8 cellular contexts compared by ENCODE assay signal in the genomic region with DNA sequence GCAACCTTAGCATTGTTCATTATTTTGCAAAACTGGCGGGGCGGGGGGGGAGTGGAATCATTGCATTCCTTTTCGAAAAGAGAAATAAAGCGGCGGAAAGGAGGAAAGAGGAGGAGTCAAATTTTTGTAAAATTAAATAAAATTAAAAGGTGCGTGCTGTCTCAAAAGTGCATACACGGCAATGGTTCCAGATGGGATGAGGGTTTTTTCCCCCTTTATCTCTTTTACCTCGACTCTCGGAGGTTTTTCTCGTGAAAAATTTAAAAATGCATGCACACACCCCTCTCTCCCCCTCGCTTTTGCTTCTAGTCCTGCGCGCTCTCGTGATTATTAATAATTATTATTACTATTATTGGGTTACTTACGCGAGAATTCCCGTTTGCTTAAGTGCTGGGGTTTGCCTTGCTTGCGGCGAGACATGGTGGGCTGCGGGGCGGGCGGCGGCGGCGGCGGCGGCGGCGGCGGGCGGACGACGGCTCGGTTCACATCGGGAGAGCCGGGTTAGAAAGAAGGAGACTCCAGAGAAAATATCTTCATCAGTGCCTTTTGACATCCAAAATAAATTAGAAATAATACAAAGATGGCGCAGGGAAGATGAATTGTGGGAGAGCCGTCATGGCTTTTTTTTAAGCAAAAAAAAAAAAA. TPM values are rescaled to one million over a fixed set of nuclear protein-coding genes. Genes with fewer than 3 reads are reported as not detected.
DNase-seq lines count a peak whose midpoint lies in the region; ATAC-seq and TF ChIP-seq lines count a peak whose summit lies in the region.

No MANE protein-coding gene starts in this region.

- POLR2A ChIA-PET in Panc1 (lab: Charles Lee) (no interaction called here), GM10248 (lab: Yijun Ruan, JAX) (no interaction called here)

- no peak for TF ChIP-seq POLR2A in esophagus muscularis mucosa (IDR thresholded peaks at IDR 0.05; ENCODE audit: low read depth)

- no peak overlapping the region for H3K14ac ChIP-seq in trophoblast cell (ENCODE audit: low read length)

- peaks cover 39% of the 10 kb centered on the region for H3K27me3 ChIP-seq in Panc1 (ENCODE audit: control insufficient read depth, insufficient read depth, low read length)
- peaks cover 7 to 98% (median 21%) of the 10 kb centered on the region in 4 donors for H3K27me3 ChIP-seq in esophagus muscularis mucosa
- no peaks in the 10 kb centered on the region for H3K27me3 ChIP-seq in trophoblast cell (ENCODE audit: insufficient read depth, low read length)

- peak overlapping the region; percentile 65 for H3K9ac ChIP-seq in trophoblast cell (ENCODE audit: low read length)

- intact Hi-C loops in Panc1 (cut with micrococcal nuclease; ENCODE audit: unreplicated experiment) (loop anchor here (10.0 kb wide), 1 partner anchor 1258 kb away; no protein-coding TSS in a partner anchor), esophagus muscularis mucosa (cut with DNase I) (no loop called here)

- peaks cover 18% of the 10 kb centered on the region for H3K79me2 ChIP-seq in trophoblast cell (ENCODE audit: control insufficient read depth, insufficient read depth, low read length, poor library complexity)

- peaks cover 33% of the 10 kb centered on the region for H3K79me1 ChIP-seq in trophoblast cell (ENCODE audit: low read length)

- H3K4me1 ChIP-seq in Panc1 (ENCODE audit: control insufficient read depth, insufficient read depth, low read length) (peaks cover 21% of the 10 kb centered on the region), esophagus muscularis mucosa (peaks cover 40 to 90% (median 81%) of the 10 kb centered on the region in 4 donors), trophoblast cell (ENCODE audit: control insufficient read depth in 1 of 2, insufficient read depth in 2 of 2, low read length in 2 of 2) (peaks cover 8 to 9% of the 10 kb centered on the region in 2 experiments)

- no TSS peak for BruUV-seq in Panc1 (replicated peaks; lab: Mats Ljungman, UMichigan)

- H3K27ac ChIP-seq in Panc1 (ENCODE audit: low read length) (no peak overlapping the region), esophagus muscularis mucosa (replicated peaks in 1 of 4) (peak overlapping the region; percentile 62 to 87 (median 78)), trophoblast cell (ENCODE audit: low read depth, low read length) (no peak overlapping the region)

- no peak overlapping the region for H4K91ac ChIP-seq in trophoblast cell (ENCODE audit: low read depth, low read length)

- H3K18ac ChIP-seq in trophoblast cell (ENCODE audit: low read length), result peak overlapping the region; percentile 91

- DNase-seq in GM12864 (ENCODE audit: low read depth), result no peak
- DNase-seq in Panc1 (ENCODE audit: low read depth, low spot score), result no peak
- no peak for DNase-seq in esophagus muscularis mucosa (ENCODE audit: extremely low spot score)
- no peak for DNase-seq in trophoblast cell
- no peak for DNase-seq in NCI-H2081 treated with DMSO at 0.1 percent for 48 hours (lab: John Stamatoyannopoulos, UW)
- DNase-seq in occipital lobe (lab: John Stamatoyannopoulos, UW), result no peak
- DNase-seq in GM10248 (ENCODE audit: extremely low spot score), result no peak

- no peak overlapping the region for H2AK5ac ChIP-seq in trophoblast cell (ENCODE audit: low read length)

- no peak for TF ChIP-seq EP300 in esophagus muscularis mucosa (IDR thresholded peaks at IDR 0.05)

- peak overlapping the region; percentile 1 for H2AFZ ChIP-seq in trophoblast cell (ENCODE audit: insufficient read depth, low read length, poor library complexity)

- H3K9me3 ChIP-seq in Panc1 (ENCODE audit: control insufficient read depth, insufficient read depth, low read depth, low read length) (no peaks in the 10 kb centered on the region), esophagus muscularis mucosa (no peaks in the 10 kb centered on the region), trophoblast cell (ENCODE audit: insufficient read depth, low read depth, low read length) (peaks cover 3% of the 10 kb centered on the region)

- H3K4me3 ChIP-seq in GM12864 (ENCODE audit: low read depth, low read length) (peak overlapping the region; percentile 92), Panc1 (ENCODE audit: low read depth in 2 of 2, low read length in 2 of 2) (peak overlapping the region; percentile 52 to 67), esophagus muscularis mucosa (peak overlapping the region; percentile 67 to 77 (median 72)), trophoblast cell (ENCODE audit: low read depth, low read length) (peak overlapping the region; percentile 89)

- in situ Hi-C loops in Panc1 (cut with HindIII; ENCODE audit: low pct_unique_long_range_greater_than_20kb, low sequenced_read_pairs), result no loop called here

- 1% methylated on average over 38 of the region's 38 CpGs for WGBS in esophagus muscularis mucosa
- no CpG with 5 or more reads among the region's 38 CpGs for WGBS in trophoblast cell (ENCODE audit: extremely low coverage, insufficient coverage, insufficient read length)

- ATAC-seq in Panc1, result no peak
- ATAC-seq in HG02588 (IDR thresholded peaks at IDR 0.05; ENCODE audit: unreplicated experiment), result no peak

- H3K4ac ChIP-seq in trophoblast cell (ENCODE audit: low read depth, low read length), result no peak overlapping the region

- H3K36me3 ChIP-seq in Panc1 (ENCODE audit: control insufficient read depth, insufficient read depth, low read length) (no peaks in the 10 kb centered on the region; the same call in 1 of the 2 replicates), esophagus muscularis mucosa (no peaks in the 10 kb centered on the region), trophoblast cell (ENCODE audit: control insufficient read depth in 1 of 2, insufficient read depth in 2 of 2, low read length in 2 of 2) (no peaks in the 10 kb centered on the region)

- no peak overlapping the region for H2BK12ac ChIP-seq in trophoblast cell (ENCODE audit: low read length)

- no peak overlapping the region for H4K12ac ChIP-seq in trophoblast cell (ENCODE audit: low read depth, low read length)

- H2BK5ac ChIP-seq in trophoblast cell (ENCODE audit: low read depth, low read length, poor library complexity), result no peak overlapping the region

- H3K4me2 ChIP-seq in trophoblast cell (ENCODE audit: low read length), result peak overlapping the region; percentile 88

- TF ChIP-seq CTCF in GM12864 (IDR thresholded peaks at IDR 0.05; ENCODE audit: low read depth, low read length, missing control alignments) (no peak), Panc1 (IDR thresholded peaks at IDR 0.05) (no peak), esophagus muscularis mucosa (IDR thresholded peaks at IDR 0.05) (no peak), GM10248 (IDR thresholded peaks at IDR 0.05; ENCODE audit: control extremely low read depth, extremely low read depth, low read depth, missing control alignments) (no peak)

- CTCF ChIA-PET in Panc1 (lab: Charles Lee), result no interaction called here
- CTCF ChIA-PET in GM10248 (lab: Yijun Ruan, JAX), result interaction anchor here (1.6 to 2.1 kb wide), 2 partner anchors 13 to 1527 kb away, joined by 6 read pairs; no protein-coding TSS in a partner anchor

- no peak overlapping the region for H2BK120ac ChIP-seq in trophoblast cell (ENCODE audit: insufficient read depth, low read length, poor library complexity)

- no peak overlapping the region for H4K8ac ChIP-seq in trophoblast cell (ENCODE audit: low read depth, low read length)

- H3K23ac ChIP-seq in trophoblast cell (ENCODE audit: low read length), result no peak overlapping the region

RNA-seq across cellular contexts. Expression of gene BCL11A, which starts 0.5 kb away (rescaled TPM):
- total RNA-seq in Panc1 (2021; ENCODE audit: unreplicated experiment) (0.33 TPM), esophagus muscularis mucosa (10 to 100 TPM in 1 of 4 donors, 1 to 10 TPM in 3; 3.5 to 11.3 (median 4.7) TPM), occipital lobe (128 TPM)
- not detected for polyA plus RNA-seq in Panc1 (2012; ENCODE audit: insufficient read length)
- polyA plus RNA-seq in trophoblast cell (2013), result 15.6 and 17.9 TPM in 2 replicates

Comparison
In these comparisons a context has a peak if more than half of its experiments do, and no peak if none do; other contexts are left out.
1. H3K27ac ChIP-seq: peak in esophagus muscularis mucosa (4 of 4); none in Panc1 (single experiment) and trophoblast cell (single experiment).
2. RNA of gene BCL11A, which starts 0.5 kb away (total RNA-seq): 128 TPM in occipital lobe (single experiment); 3.5 to 11.3 TPM in esophagus muscularis mucosa and 0.33 TPM in Panc1 (single experiment); every median in the first group is over 10 times any median in the second.
3. Peak in every context shown above with its lines, with median percentiles within 50 percentile points of each other: H3K4me3 ChIP-seq.